Comparison of ENCODE assay signal across 1 cellular context in genomic region chr1:150072959-150073358, GRCh38.
A peak's percentile ranks its signal among the peaks of the same experiment; 100 is the strongest.
TF ChIP-seq lines count a peak whose summit lies in the region.

No MANE protein-coding gene starts in this region.

TF ChIP-seq in HepG2, 621 proteins besides CTCF, POLR2A, EP300 and RAD21 (continued from another document):
- TF ChIP-seq PRDM4 (CRISPR knock-in tag; IDR thresholded peaks at IDR 0.05; ENCODE audit: borderline replicate concordance) (no peak), STAG1 (CRISPR knock-in tag; IDR thresholded peaks at IDR 0.05) (peak; percentile 28; the same call in 1 of the 2 replicates)
